In the genomic region with DNA sequence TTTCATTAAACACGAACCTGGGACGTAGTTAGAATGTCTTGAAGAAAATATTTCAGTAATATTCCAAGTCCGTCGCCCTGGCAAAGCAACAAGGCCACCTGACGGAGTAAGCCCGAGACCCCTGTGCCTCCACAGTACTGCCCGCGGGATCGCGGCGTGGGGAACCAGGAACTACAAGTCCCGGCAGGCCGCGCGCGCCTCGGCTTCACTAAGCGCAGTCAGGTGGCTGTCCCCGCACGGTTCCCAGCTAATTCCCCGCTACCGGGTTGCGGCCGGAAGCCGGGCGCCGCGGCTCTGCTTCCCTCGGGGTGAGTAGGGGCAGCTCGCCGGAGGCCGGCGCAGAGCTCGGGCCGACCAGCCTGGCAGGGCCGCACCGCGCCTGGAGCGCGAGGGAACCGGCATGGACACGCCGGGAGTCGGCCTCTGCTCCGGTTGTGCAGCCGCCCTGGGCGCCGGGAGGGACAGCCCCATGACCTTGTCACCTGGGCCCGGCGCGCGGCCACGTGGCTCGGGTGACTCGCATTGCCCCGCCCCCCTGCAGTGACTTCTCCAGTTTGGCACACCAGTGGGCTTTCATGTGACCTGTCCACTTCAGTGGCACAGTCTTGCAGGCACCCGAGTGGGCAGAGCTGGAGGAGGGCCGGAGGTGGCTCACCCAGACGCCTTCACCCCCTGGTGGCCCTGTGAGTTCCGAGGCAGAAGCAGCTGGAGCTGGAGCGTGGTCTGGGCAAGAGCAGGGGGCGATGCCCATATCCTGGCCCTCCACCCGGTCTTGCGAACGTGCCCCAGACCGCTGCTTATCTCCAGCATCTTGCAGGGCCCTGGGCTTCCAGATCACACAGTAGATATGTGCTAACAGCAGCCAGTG, we compare ENCODE assay signal across 1 cellular context.
TF ChIP-seq lines count a peak whose summit lies in the region.

A gene with protein sequence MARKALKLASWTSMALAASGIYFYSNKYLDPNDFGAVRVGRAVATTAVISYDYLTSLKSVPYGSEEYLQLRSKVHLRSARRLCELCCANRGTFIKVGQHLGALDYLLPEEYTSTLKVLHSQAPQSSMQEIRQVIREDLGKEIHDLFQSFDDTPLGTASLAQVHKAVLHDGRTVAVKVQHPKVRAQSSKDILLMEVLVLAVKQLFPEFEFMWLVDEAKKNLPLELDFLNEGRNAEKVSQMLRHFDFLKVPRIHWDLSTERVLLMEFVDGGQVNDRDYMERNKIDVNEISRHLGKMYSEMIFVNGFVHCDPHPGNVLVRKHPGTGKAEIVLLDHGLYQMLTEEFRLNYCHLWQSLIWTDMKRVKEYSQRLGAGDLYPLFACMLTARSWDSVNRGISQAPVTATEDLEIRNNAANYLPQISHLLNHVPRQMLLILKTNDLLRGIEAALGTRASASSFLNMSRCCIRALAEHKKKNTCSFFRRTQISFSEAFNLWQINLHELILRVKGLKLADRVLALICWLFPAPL (plus strand): TSS at position 247 of the 868 bp plus-strand sequence. CDS start 18,870 bp downstream, outside the sequence.

TF ChIP-seq in GM23338, 12 proteins besides CTCF, POLR2A, EP300 and RAD21 (continued from another document):
- TF ChIP-seq, protein P1, sequence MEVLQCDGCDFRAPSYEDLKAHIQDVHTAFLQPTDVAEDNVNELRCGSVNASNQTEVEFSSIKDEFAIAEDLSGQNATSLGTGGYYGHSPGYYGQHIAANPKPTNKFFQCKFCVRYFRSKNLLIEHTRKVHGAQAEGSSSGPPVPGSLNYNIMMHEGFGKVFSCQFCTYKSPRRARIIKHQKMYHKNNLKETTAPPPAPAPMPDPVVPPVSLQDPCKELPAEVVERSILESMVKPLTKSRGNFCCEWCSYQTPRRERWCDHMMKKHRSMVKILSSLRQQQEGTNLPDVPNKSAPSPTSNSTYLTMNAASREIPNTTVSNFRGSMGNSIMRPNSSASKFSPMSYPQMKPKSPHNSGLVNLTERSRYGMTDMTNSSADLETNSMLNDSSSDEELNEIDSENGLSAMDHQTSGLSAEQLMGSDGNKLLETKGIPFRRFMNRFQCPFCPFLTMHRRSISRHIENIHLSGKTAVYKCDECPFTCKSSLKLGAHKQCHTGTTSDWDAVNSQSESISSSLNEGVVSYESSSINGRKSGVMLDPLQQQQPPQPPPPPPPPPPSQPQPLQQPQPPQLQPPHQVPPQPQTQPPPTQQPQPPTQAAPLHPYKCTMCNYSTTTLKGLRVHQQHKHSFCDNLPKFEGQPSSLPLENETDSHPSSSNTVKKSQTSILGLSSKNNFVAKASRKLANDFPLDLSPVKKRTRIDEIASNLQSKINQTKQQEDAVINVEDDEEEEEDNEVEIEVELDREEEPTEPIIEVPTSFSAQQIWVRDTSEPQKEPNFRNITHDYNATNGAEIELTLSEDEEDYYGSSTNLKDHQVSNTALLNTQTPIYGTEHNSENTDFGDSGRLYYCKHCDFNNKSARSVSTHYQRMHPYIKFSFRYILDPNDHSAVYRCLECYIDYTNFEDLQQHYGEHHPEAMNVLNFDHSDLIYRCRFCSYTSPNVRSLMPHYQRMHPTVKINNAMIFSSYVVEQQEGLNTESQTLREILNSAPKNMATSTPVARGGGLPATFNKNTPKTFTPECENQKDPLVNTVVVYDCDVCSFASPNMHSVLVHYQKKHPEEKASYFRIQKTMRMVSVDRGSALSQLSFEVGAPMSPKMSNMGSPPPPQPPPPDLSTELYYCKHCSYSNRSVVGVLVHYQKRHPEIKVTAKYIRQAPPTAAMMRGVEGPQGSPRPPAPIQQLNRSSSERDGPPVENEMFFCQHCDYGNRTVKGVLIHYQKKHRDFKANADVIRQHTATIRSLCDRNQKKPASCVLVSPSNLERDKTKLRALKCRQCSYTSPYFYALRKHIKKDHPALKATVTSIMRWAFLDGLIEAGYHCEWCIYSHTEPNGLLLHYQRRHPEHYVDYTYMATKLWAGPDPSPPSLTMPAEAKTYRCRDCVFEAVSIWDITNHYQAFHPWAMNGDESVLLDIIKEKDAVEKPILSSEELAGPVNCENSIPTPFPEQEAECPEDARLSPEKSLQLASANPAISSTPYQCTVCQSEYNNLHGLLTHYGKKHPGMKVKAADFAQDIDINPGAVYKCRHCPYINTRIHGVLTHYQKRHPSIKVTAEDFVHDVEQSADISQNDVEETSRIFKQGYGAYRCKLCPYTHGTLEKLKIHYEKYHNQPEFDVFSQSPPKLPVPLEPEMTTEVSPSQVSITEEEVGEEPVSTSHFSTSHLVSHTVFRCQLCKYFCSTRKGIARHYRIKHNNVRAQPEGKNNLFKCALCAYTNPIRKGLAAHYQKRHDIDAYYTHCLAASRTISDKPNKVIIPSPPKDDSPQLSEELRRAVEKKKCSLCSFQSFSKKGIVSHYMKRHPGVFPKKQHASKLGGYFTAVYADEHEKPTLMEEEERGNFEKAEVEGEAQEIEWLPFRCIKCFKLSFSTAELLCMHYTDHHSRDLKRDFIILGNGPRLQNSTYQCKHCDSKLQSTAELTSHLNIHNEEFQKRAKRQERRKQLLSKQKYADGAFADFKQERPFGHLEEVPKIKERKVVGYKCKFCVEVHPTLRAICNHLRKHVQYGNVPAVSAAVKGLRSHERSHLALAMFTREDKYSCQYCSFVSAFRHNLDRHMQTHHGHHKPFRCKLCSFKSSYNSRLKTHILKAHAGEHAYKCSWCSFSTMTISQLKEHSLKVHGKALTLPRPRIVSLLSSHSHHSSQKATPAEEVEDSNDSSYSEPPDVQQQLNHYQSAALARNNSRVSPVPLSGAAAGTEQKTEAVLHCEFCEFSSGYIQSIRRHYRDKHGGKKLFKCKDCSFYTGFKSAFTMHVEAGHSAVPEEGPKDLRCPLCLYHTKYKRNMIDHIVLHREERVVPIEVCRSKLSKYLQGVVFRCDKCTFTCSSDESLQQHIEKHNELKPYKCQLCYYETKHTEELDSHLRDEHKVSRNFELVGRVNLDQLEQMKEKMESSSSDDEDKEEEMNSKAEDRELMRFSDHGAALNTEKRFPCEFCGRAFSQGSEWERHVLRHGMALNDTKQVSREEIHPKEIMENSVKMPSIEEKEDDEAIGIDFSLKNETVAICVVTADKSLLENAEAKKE (CRISPR knock-in tag; IDR thresholded peaks at IDR 0.05): no peak
- TF ChIP-seq STAT1 (IDR thresholded peaks at IDR 0.05; ENCODE audit: unreplicated experiment): no peak
- TF ChIP-seq, protein P2, sequence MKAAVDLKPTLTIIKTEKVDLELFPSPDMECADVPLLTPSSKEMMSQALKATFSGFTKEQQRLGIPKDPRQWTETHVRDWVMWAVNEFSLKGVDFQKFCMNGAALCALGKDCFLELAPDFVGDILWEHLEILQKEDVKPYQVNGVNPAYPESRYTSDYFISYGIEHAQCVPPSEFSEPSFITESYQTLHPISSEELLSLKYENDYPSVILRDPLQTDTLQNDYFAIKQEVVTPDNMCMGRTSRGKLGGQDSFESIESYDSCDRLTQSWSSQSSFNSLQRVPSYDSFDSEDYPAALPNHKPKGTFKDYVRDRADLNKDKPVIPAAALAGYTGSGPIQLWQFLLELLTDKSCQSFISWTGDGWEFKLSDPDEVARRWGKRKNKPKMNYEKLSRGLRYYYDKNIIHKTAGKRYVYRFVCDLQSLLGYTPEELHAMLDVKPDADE (IDR thresholded peaks at IDR 0.05): peak; percentile 89
TF ChIP-seq in GM23338: peak in this region for 2.
